In the genomic region with DNA sequence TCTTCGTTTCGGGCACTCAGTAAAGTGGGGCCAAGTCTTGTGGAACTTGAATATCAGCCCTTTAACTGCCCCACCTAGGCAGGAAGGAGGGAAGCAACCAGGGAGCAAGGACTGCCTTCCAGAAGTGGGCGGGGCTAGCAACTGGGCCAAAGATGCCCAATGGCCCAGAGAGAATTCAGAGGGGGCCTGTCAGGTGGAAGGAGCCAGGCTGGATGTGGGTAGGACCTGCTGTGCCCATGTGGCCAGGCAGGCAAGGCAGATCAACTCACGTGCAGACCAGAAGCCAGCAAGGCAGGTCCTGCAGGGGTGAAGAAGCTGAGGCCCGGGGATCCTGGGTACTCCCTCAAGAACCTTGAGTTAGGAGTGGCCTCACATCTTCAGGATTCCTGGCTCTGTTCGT, we compare ENCODE assay signal across 21 cellular contexts.
"Had no signal": no experiment of that assay in that cellular context is flagged by ENCODE, and none has a peak within 500 bp of the region (broad histone marks: within the 10 kb centered on the region; RNA-seq: fewer than 3 reads in every experiment).

No MANE protein-coding gene starts in this region.

- H3K4me3 ChIP-seq: adrenal gland, breast epithelium, esophagus squamous epithelium, gastrocnemius medialis, skin epidermis, suprapubic skin, transverse colon had no signal

- H3K4me1 ChIP-seq: breast epithelium had no signal

- H3K27me3 ChIP-seq: adrenal gland, breast epithelium, esophagus squamous epithelium, gastrocnemius medialis, suprapubic skin had no signal

- ATAC-seq: activated CD8-positive, alpha-beta T cell treated with anti-CD3 and anti-CD28 coated beads for 36 hours; gastrocnemius medialis; left cardiac atrium; right cardiac atrium; stimulated activated effector memory CD8-positive, alpha-beta T cell treated with anti-CD3 and anti-CD28 coated beads, Interleukin-12 subunit alpha, Interleukin-12 subunit beta, amount 100 ng/mL, for 72 hours; stimulated activated naive CD8-positive, alpha-beta T cell treated with anti-CD3 and anti-CD28 coated beads, Interleukin-15, amount 100 ng/mL, for 72 hours had no signal

- H3K36me3 ChIP-seq: adrenal gland, breast epithelium, transverse colon had no signal

- H3K9me3 ChIP-seq: adrenal gland, breast epithelium, esophagus squamous epithelium, gastrocnemius medialis, suprapubic skin, transverse colon had no signal

- H3K9ac ChIP-seq: parathyroid adenoma had no signal

- H3K27ac ChIP-seq: adrenal gland, breast epithelium, esophagus squamous epithelium, parathyroid adenoma, skin epidermis, suprapubic skin, transverse colon had no signal

- DNase-seq: activated CD4-positive, alpha-beta T cell treated with anti-CD3 and anti-CD28 coated beads, Interleukin-2, amount 10 ng/mL, durations not matched to agents 7 days and 5 days; activated CD4-positive, CD25-positive, alpha-beta regulatory T cell treated with anti-CD3 and anti-CD28 coated beads, Interleukin-2, amount 50 U/mL, for 72 hours; activated CD8-positive, alpha-beta T cell treated with anti-CD3 and anti-CD28 coated beads for 36 hours; activated naive CD4-positive, alpha-beta T cell; activated T-cell treated with anti-CD3 and anti-CD28 coated beads, Interleukin-2, amount 50 U/mL, for 1 hour; adrenal gland; effector CD8-positive, alpha-beta T cell; esophagus squamous epithelium; gastrocnemius medialis; hippocampal formation; left cardiac atrium; nucleus accumbens; right cardiac atrium; stimulated activated CD4-positive, alpha-beta T cell treated with anti-CD3 and anti-CD28 coated beads, Interleukin-2, amount 100 ng/mL, for 24 hours; stimulated activated naive CD8-positive, alpha-beta T cell treated with anti-CD3 and anti-CD28 coated beads, Interleukin-15, amount 100 ng/mL, for 72 hours; transverse colon had no signal
